In genomic region chr9:62116951-62117640, GRCh38 we compare ENCODE assay signal across 5 cellular contexts.
DNase-seq lines count a peak whose midpoint lies in the region; ATAC-seq, FAIRE-seq and TF ChIP-seq lines count a peak whose summit lies in the region.
"Not testable (repeated sequence)": the region's sequence is repeated elsewhere in the genome, so short reads cannot be mapped to it uniquely, and the experiment has no call there.

No MANE protein-coding gene starts in this region.

- not testable (repeated sequence) for H3K9me3 ChIP-seq in PC-3 (ENCODE audit: low read length); HepG2 (ENCODE audit: low read length); pancreas

- not testable (repeated sequence) for TF ChIP-seq RAD21 in HepG2 (CRISPR knock-in tag; IDR thresholded peaks at IDR 0.05)

- POLR2A ChIA-PET in PC-3 (lab: Charles Lee; ENCODE audit: unreplicated experiment); HepG2 (lab: Yijun Ruan, JAX): not testable (repeated sequence)

- H3K9me2 ChIP-seq in PC-3 (replicated peaks; ENCODE audit: low read length): not testable (repeated sequence)

- TF ChIP-seq POLR2A in HepG2 (IDR thresholded peaks at IDR 0.05; ENCODE audit: insufficient read depth in 1 of 2, low read depth in 2 of 2, low read length in 2 of 2): not testable (repeated sequence)

- H3K4me2 ChIP-seq in PC-3 (ENCODE audit: low read length); HepG2 (ENCODE audit: low read depth, low read length): not testable (repeated sequence)

- not testable (repeated sequence) for H3K4me3 ChIP-seq in PC-3 (ENCODE audit: low read length); HepG2 (replicated peaks in 1 of 3; ENCODE audit: insufficient read depth in 1 of 3, low read depth in 2 of 3, low read length in 3 of 3); pancreas

- CTCF ChIA-PET in PC-3 (lab: Charles Lee); HepG2 (lab: Yijun Ruan, JAX; ENCODE audit: low intra/inter-chr PET ratio, low total read pairs): not testable (repeated sequence)

- not testable (repeated sequence) for H3K27me3 ChIP-seq in PC-3 (ENCODE audit: low read length); HepG2 (ENCODE audit: control insufficient read depth in 1 of 2, insufficient read depth in 2 of 2, low read length in 2 of 2); pancreas

- not testable (repeated sequence) for H2AFZ ChIP-seq in PC-3 (ENCODE audit: low read length); HepG2 (ENCODE audit: low read length)

- TF ChIP-seq CTCF in PC-3 (conservative IDR thresholded peaks at IDR 0.05; ENCODE audit: low read depth, low read length); HepG2 (CRISPR knock-in tag; IDR thresholded peaks at IDR 0.05); pancreas (IDR thresholded peaks at IDR 0.05): not testable (repeated sequence)

- not testable (repeated sequence) for BruUV-seq in PC-3 (replicated peaks; lab: Mats Ljungman, UMichigan); HepG2 (replicated peaks; lab: Mats Ljungman, UMichigan)

- not testable (repeated sequence) for H3K36me3 ChIP-seq in PC-3 (ENCODE audit: low read depth, low read length); HepG2 (replicated peaks in 1 of 2; ENCODE audit: control insufficient read depth in 1 of 2, insufficient read depth in 2 of 2, low read length in 2 of 2); pancreas

- not testable (repeated sequence) for H3K79me2 ChIP-seq in PC-3 (ENCODE audit: low read length); HepG2 (ENCODE audit: insufficient read depth, low read length)

- intact Hi-C loops in PC-3 (cut with micrococcal nuclease); left colon (cut with DNase I, micrococcal nuclease); HepG2 (cut with micrococcal nuclease; ENCODE audit: unreplicated experiment); pancreas (cut with DNase I): not testable (repeated sequence)

- no CpG with 5 or more reads among the region's 6 CpGs for WGBS in HepG2 (ENCODE audit: low lambda C conversion rate)
- no CpG with 5 or more reads among the region's 6 CpGs for WGBS in pancreas, 2 donors

- not testable (repeated sequence) for DNase-seq in PC-3; left colon; HepG2 (ENCODE audit: low spot score); pancreas

- not testable (repeated sequence) for FAIRE-seq in HepG2 (lab: Jason Lieb, UNC); pancreas (lab: Jason Lieb, UNC)

- H3K27ac ChIP-seq in PC-3 (ENCODE audit: low read length); HepG2 (ENCODE audit: extremely low read length, insufficient read depth, low read length); pancreas: not testable (repeated sequence)

- not testable (repeated sequence) for H4K20me1 ChIP-seq in PC-3 (ENCODE audit: low read length); HepG2 (ENCODE audit: insufficient read depth, low read length)

- TF ChIP-seq EP300 in HepG2 (IDR thresholded peaks at IDR 0.05; ENCODE audit: low read depth in 2 of 2, low read length in 2 of 2); HepG2 (CRISPR knock-in tag; IDR thresholded peaks at IDR 0.05; ENCODE audit: borderline replicate concordance): not testable (repeated sequence)

- not testable (repeated sequence) for H3F3A ChIP-seq in PC-3 (ENCODE audit: low read length, unreplicated experiment)

- not testable (repeated sequence) for H3K9ac ChIP-seq in PC-3 (ENCODE audit: low read length); HepG2 (ENCODE audit: insufficient read depth, low read depth, low read length)

- in situ Hi-C loops in HepG2 (cut with HindIII; ENCODE audit: extremely low pct_ligation_motif_present, low pct_unique_long_range_greater_than_20kb): not testable (repeated sequence)

- not testable (repeated sequence) for H3K4me1 ChIP-seq in PC-3 (ENCODE audit: insufficient read depth, low read length); HepG2 (ENCODE audit: insufficient read depth, low read length); pancreas

- ATAC-seq in PC-3 (peak; percentile 97), esophagus mucosa (peak; percentile 43), left colon (peak; percentile 100), HepG2 (peak; percentile 99), pancreas (peak in 3 of 4 donors; percentile 54 to 80 (median 62))

Comparison
In these comparisons a context has a peak if more than half of its experiments do, and no peak if none do; other contexts are left out.
1. ATAC-seq: peak in every context shown above with its lines; median percentile 100 in left colon; 99 in HepG2; 97 in PC-3; 62 in pancreas; 43 in esophagus mucosa.